In genomic region chr20:57894522-57894921, GRCh38 we compare ENCODE assay signal across 6 cellular contexts.
"Had no signal": no experiment of that assay in that cellular context is flagged by ENCODE, and none has a peak within 500 bp of the region (broad histone marks: within the 10 kb centered on the region; RNA-seq: fewer than 3 reads in every experiment).

No MANE protein-coding gene starts in this region.

- FAIRE-seq: K562 had no signal

- DNase-seq: IMR-90, KBM-7, KG1 had no signal

- H3K27ac ChIP-seq: HL-60 had no signal

- ATAC-seq: K562 had no signal

- H3K4me1 Mint-ChIP-seq: IgD-negative memory B cell had no signal

- H3K4me3 ChIP-seq: K562 had no signal
